Comparison of ENCODE assay signal across 9 cellular contexts in genomic region chr6:11785449-11785951, GRCh38. TPM values are rescaled to one million over a fixed set of nuclear protein-coding genes. Genes with fewer than 3 reads are reported as not detected.
A peak's percentile ranks its signal among the peaks of the same experiment; 100 is the strongest.
DNase-seq lines count a peak whose midpoint lies in the region; ATAC-seq, FAIRE-seq and TF ChIP-seq lines count a peak whose summit lies in the region.
"Had no signal": no experiment of that assay in that cellular context is flagged by ENCODE, and none has a peak within 500 bp of the region (broad histone marks: within the 10 kb centered on the region; RNA-seq: fewer than 3 reads in every experiment).

No MANE protein-coding gene starts in this region.

- in situ Hi-C loops in GM23248 (cut with MboI): no loop called here

- no peaks in the 10 kb centered on the region for H3K4me1 Mint-ChIP-seq in CD14-positive monocyte

- H3K9me3 Mint-ChIP-seq in CD14-positive monocyte: peaks cover 0 to 4% (median 3%) of the 10 kb centered on the region in 7 donors
- H3K9me3 Mint-ChIP-seq: HFFc6 had no signal

- H3K4me3 ChIP-seq in bronchial epithelial cell (ENCODE audit: low read depth, low read length): no peak overlapping the region
- H3K4me3 ChIP-seq in GM23248: no peak overlapping the region

- TF ChIP-seq CTCF in GM10266 (IDR thresholded peaks at IDR 0.05; ENCODE audit: control insufficient read depth, insufficient read depth, low read depth, missing control alignments) (no peak), bronchial epithelial cell (IDR thresholded peaks at IDR 0.05; ENCODE audit: insufficient read depth, low read length, severe bottlenecking) (no peak), CD14-positive monocyte (IDR thresholded peaks at IDR 0.05) (no peak)

- H2AFZ ChIP-seq in GM23248: no peak overlapping the region

- no peaks in the 10 kb centered on the region for H3K9me2 ChIP-seq in GM23248 (ENCODE audit: insufficient read depth)

- DNase-seq in GM10266 (ENCODE audit: extremely low spot score) (peak; percentile 61), bronchial epithelial cell (ENCODE audit: low read depth) (peak; percentile 82), NCI-H187 treated with DMSO at 0.1 percent for 48 hours (lab: John Stamatoyannopoulos, UW) (no peak), NCI-H345 treated with DMSO at 0.1 percent for 48 hours (lab: John Stamatoyannopoulos, UW; ENCODE audit: unreplicated experiment) (no peak), GM23248 (no peak), CD14-positive monocyte (ENCODE audit: low spot score) (no peak)
- DNase-seq: HFFc6 had no signal

- no peak overlapping the region for H3K9ac ChIP-seq in GM23248

- no peak for FAIRE-seq in bronchial epithelial cell (lab: Jason Lieb, UNC)

- no peaks in the 10 kb centered on the region for H3K4me1 ChIP-seq in GM23248 (ENCODE audit: insufficient read depth)

- no peaks in the 10 kb centered on the region for H3K36me3 Mint-ChIP-seq in CD14-positive monocyte

- intact Hi-C loops in CD14-positive monocyte (cut with micrococcal nuclease): no loop called here

- H3K36me3 ChIP-seq in bronchial epithelial cell (ENCODE audit: control insufficient read depth, insufficient read depth, low read length): no peaks in the 10 kb centered on the region
- no peaks in the 10 kb centered on the region for H3K36me3 ChIP-seq in GM23248 (ENCODE audit: low read depth)

- no peaks in the 10 kb centered on the region for H3K9me3 ChIP-seq in GM23248 (ENCODE audit: low read depth)

- no peaks in the 10 kb centered on the region for H3K79me2 ChIP-seq in GM23248 (ENCODE audit: insufficient read depth)

- H3K27me3 ChIP-seq in bronchial epithelial cell (ENCODE audit: control insufficient read depth, insufficient read depth, low read length): no peaks in the 10 kb centered on the region
- H3K27me3 ChIP-seq in GM23248 (replicated peaks; ENCODE audit: insufficient read depth): no peaks in the 10 kb centered on the region

- H3K4me3 Mint-ChIP-seq in CD14-positive monocyte: no peak overlapping the region
- H3K4me3 Mint-ChIP-seq: HFFc6 had no signal

- H4K20me1 ChIP-seq in GM23248 (ENCODE audit: insufficient read depth): no peaks in the 10 kb centered on the region

- no peak overlapping the region for H3K4me2 ChIP-seq in GM23248 (ENCODE audit: unreplicated experiment)

- no peak overlapping the region for H3K27ac Mint-ChIP-seq in CD14-positive monocyte
- H3K27ac Mint-ChIP-seq: HFFc6 had no signal

- H3F3A ChIP-seq in GM23248 (ENCODE audit: insufficient read depth): no peaks in the 10 kb centered on the region

- 69 to 73% methylated on average over 8 of the region's 8 CpGs for WGBS in GM23248 (ENCODE audit: low coverage in 1 of 2, low lambda C conversion rate in 2 of 2, missing lambda C conversion rate in 2 of 2), 2 experiments

- H3K27me3 Mint-ChIP-seq in CD14-positive monocyte (ENCODE audit: low read depth in 3 of 3): peaks cover 0 to 6% (median 0%) of the 10 kb centered on the region in 3 donors

- no peak overlapping the region for H3K27ac ChIP-seq in GM23248

- peak; percentile 66 for ATAC-seq in GM19351 (IDR thresholded peaks at IDR 0.05; ENCODE audit: unreplicated experiment)
- peak; percentile 70 for ATAC-seq in HG03432 (IDR thresholded peaks at IDR 0.05; ENCODE audit: unreplicated experiment)

RNA-seq across cellular contexts. Expression of gene ADTRP, which starts 6.9 kb away (rescaled TPM):
- 11.3 and 17.6 TPM in 2 replicates for total RNA-seq in bronchial epithelial cell
- 0.63 and 1.3 TPM in 2 replicates for total RNA-seq in GM23248 (2014; rRNA removed; shearing (Covaris generic))
- 2.6 and 3.4 TPM in 2 replicates for polyA plus RNA-seq in GM23248 (2016; fragmentation: Nextera tagmentation; extraction: Ambion mirVana)
- under 1 TPM in 1 of 2 donors, not detected in 1; 0.20 TPM for polyA plus RNA-seq in CD14-positive monocyte

Comparison
In these comparisons a context has a peak if more than half of its experiments do, and no peak if none do; other contexts are left out.
1. DNase-seq: peak in GM10266 (single experiment) and bronchial epithelial cell (single experiment); none in NCI-H187 treated with DMSO at 0.1 percent for 48 hours (single experiment), NCI-H345 treated with DMSO at 0.1 percent for 48 hours (single experiment), GM23248 (single experiment) and CD14-positive monocyte (single experiment).